Comparison of ENCODE assay signal across 8 cellular contexts in genomic region chr19:58499021-58499927, GRCh38. TPM values are rescaled to one million over a fixed set of nuclear protein-coding genes. Genes with fewer than 3 reads are reported as not detected.
DNase-seq lines count a peak whose midpoint lies in the region; ATAC-seq, FAIRE-seq and TF ChIP-seq lines count a peak whose summit lies in the region.

No MANE protein-coding gene starts in this region.

- H3K27ac Mint-ChIP-seq in Calu3 (ENCODE audit: unreplicated experiment), result peak overlapping the region; percentile 50

- H3K36me3 Mint-ChIP-seq in Calu3 (ENCODE audit: insufficient read depth, unreplicated experiment), result peaks cover 13% of the 10 kb centered on the region

- H3K4me3 ChIP-seq in mesodermal cell (ENCODE audit: extremely low read depth, insufficient read depth, low read length, poor library complexity, severe bottlenecking), result peak overlapping the region; percentile 58

- 3 to 5% methylated on average over 51 to 55 of the region's 60 CpGs for WGBS in mesodermal cell (ENCODE audit: insufficient coverage in 2 of 2), 2 experiments

- H3K4me1 ChIP-seq in mesodermal cell (ENCODE audit: control insufficient read depth, insufficient read depth, low read length, poor library complexity, severe bottlenecking), result peaks cover 3% of the 10 kb centered on the region

- BruUV-seq in Calu3 (replicated peaks; lab: Mats Ljungman, UMichigan), result no TSS peak

- peak; percentile 55 for FAIRE-seq in HTR-8/SVneo (lab: Jason Lieb, UNC)
- FAIRE-seq in endometrium (lab: Jason Lieb, UNC), result peak; percentile 55

- peak overlapping the region; percentile 75 for H3K4me3 Mint-ChIP-seq in Calu3 (ENCODE audit: low read depth, unreplicated experiment)

- no peak for TF ChIP-seq CTCF in Calu3 (IDR thresholded peaks at IDR 0.05; ENCODE audit: unreplicated experiment)

- no peaks in the 10 kb centered on the region for H3K9me3 ChIP-seq in mesodermal cell (ENCODE audit: control insufficient read depth, low read length)

- CTCF ChIA-PET in Calu3 (lab: Charles Lee), result interaction anchor here (0.9 kb wide), 1 partner anchor 1897 kb away, joined by 3 read pairs; no protein-coding TSS in a partner anchor

- no peaks in the 10 kb centered on the region for H3K36me3 ChIP-seq in mesodermal cell (ENCODE audit: control insufficient read depth, insufficient read depth, low read length)

- peak overlapping the region; percentile 64 for H3K27ac ChIP-seq in mesodermal cell (ENCODE audit: low read depth, low read length, severe bottlenecking)

- peaks cover 12% of the 10 kb centered on the region for H3K9me3 Mint-ChIP-seq in Calu3 (ENCODE audit: low read depth, unreplicated experiment)

- H3K4me1 Mint-ChIP-seq in Calu3 (ENCODE audit: low read depth, unreplicated experiment), result peaks cover 13% of the 10 kb centered on the region

- peaks cover 15% of the 10 kb centered on the region for H3K27me3 Mint-ChIP-seq in Calu3 (ENCODE audit: unreplicated experiment)

- intact Hi-C loops in Calu3 (cut with micrococcal nuclease; ENCODE audit: unreplicated experiment), result no loop called here

- DNase-seq in Calu3, result peak; percentile 98
- DNase-seq in HTR-8/SVneo (ENCODE audit: insufficient read length, low spot score), result peak; percentile 95
- DNase-seq in NOMO-1 treated with DMSO at 0.1 percent for 48 hours (lab: John Stamatoyannopoulos, UW; ENCODE audit: unreplicated experiment), result peak; percentile 96
- peak; percentile 98 for DNase-seq in activated CD8-positive, alpha-beta memory T cell treated with anti-CD3 and anti-CD28 coated beads, Interleukin-2, amount 50 U/mL, for 24 hours (ENCODE audit: extremely low read depth)
- peak; percentile 93 for DNase-seq in stimulated activated CD8-positive, alpha-beta memory T cell treated with anti-CD3 and anti-CD28 coated beads, Interleukin-15, amount 100 ng/mL, for 24 hours (ENCODE audit: low read depth)

- peak; percentile 83 for ATAC-seq in GM21367 (IDR thresholded peaks at IDR 0.05; ENCODE audit: unreplicated experiment)

RNA-seq across cellular contexts. Expression of gene SLC27A5, which starts 12.5 kb away (rescaled TPM):
- total RNA-seq in Calu3 (2022), result 3.7 and 5.8 TPM in 2 replicates
- polyA plus RNA-seq in mesodermal cell (2013, experiment 1 of 2), result 8.0 TPM
- polyA plus RNA-seq in mesodermal cell (2013, experiment 2 of 2), result 4.6 TPM

RNA-seq across cellular contexts. Expression of gene ZBTB45, which starts 20.3 kb away (rescaled TPM):
- 17.7 and 19.6 TPM in 2 replicates for total RNA-seq in Calu3 (2022)
- polyA plus RNA-seq in mesodermal cell (2013, experiment 1 of 2), result 18.0 TPM
- polyA plus RNA-seq in mesodermal cell (2013, experiment 2 of 2), result 13.4 TPM

RNA-seq across cellular contexts. Expression of gene ZNF446, which starts 23.1 kb away (rescaled TPM):
- 12.7 and 13.9 TPM in 2 replicates for total RNA-seq in Calu3 (2022)
- 9.1 TPM for polyA plus RNA-seq in mesodermal cell (2013, experiment 1 of 2)
- 8.2 TPM for polyA plus RNA-seq in mesodermal cell (2013, experiment 2 of 2)

RNA-seq across cellular contexts. Expression of gene ZNF324, which starts 32.4 kb away (rescaled TPM):
- total RNA-seq in Calu3 (2022), result 16.9 and 18.2 TPM in 2 replicates
- 5.1 TPM for polyA plus RNA-seq in mesodermal cell (2013, experiment 1 of 2)
- polyA plus RNA-seq in mesodermal cell (2013, experiment 2 of 2), result 4.4 TPM

RNA-seq across cellular contexts. Expression of gene TRIM28, which starts 44.6 kb away (rescaled TPM):
- 558 and 582 TPM in 2 replicates for total RNA-seq in Calu3 (2022)
- 590 TPM for polyA plus RNA-seq in mesodermal cell (2013, experiment 1 of 2)
- 581 TPM for polyA plus RNA-seq in mesodermal cell (2013, experiment 2 of 2)

Comparison
In these comparisons a context has a peak if more than half of its experiments do, and no peak if none do; other contexts are left out.
1. Peak in every context shown above with its lines: DNase-seq, ATAC-seq, H3K4me3 ChIP-seq and H3K27ac ChIP-seq.